ENCODE assay signal across 21 cellular contexts in genomic region chr12:131082795-131083194, GRCh38.
"Had no signal": no experiment of that assay in that cellular context is flagged by ENCODE, and none has a peak within 500 bp of the region (broad histone marks: within the 10 kb centered on the region; RNA-seq: fewer than 3 reads in every experiment).

No MANE protein-coding gene starts in this region.

- H3K36me3 ChIP-seq: WERI-Rb-1 had no signal

- H3K4me1 Mint-ChIP-seq: activated naive CD4-positive, alpha-beta T cell treated with anti-CD3 and anti-CD28 coated beads, Interleukin-2, amount 10 ng/mL, durations not matched to agents 7 days and 5 days; activated T-helper 17 cell treated with anti-CD3 and anti-CD28 coated beads, Interleukin-2, amount 50 U/mL, for 72 hours had no signal

- H3K4me3 ChIP-seq: sigmoid colon, smooth muscle cell, testis, upper lobe of left lung had no signal

- H3K4me3 Mint-ChIP-seq: activated CD8-positive, alpha-beta T cell treated with anti-CD3 and anti-CD28 coated beads, Interleukin-2, amount 10 ng/mL, durations not matched to agents 7 days and 5 days; activated naive CD4-positive, alpha-beta T cell treated with anti-CD3 and anti-CD28 coated beads, Interleukin-2, amount 10 ng/mL, durations not matched to agents 7 days and 5 days; activated T-cell treated with anti-CD3 and anti-CD28 coated beads, Interleukin-2, amount 50 U/mL, for 24 hours; activated T-helper 17 cell treated with anti-CD3 and anti-CD28 coated beads, Interleukin-2, amount 50 U/mL, for 72 hours; natural killer cell treated with Interleukin-12 subunit alpha and Interleukin-12 subunit beta and Interleukin-15 and Interleukin-18, amount 100 ng/mL, for 72 hours; T-helper 2 cell treated with Interferon-gamma antibody and Interleukin-4, amounts not matched to agents 5 μg/mL and 100 μg/mL, for 36 hours had no signal

- H3K27me3 ChIP-seq: sigmoid colon, testis, upper lobe of left lung had no signal

- H3K9me3 ChIP-seq: sigmoid colon, testis, upper lobe of left lung had no signal

- H3K27ac ChIP-seq: sigmoid colon, testis, upper lobe of left lung, WERI-Rb-1 had no signal

- H3K4me1 ChIP-seq: sigmoid colon, testis, upper lobe of left lung had no signal

- ATAC-seq: activated CD8-positive, alpha-beta T cell treated with anti-CD3 and anti-CD28 coated beads, Interleukin-2, amount 10 ng/mL, durations not matched to agents 7 days and 5 days; activated T-helper 17 cell treated with anti-CD3 and anti-CD28 coated beads, Interleukin-2, amount 50 U/mL, for 72 hours; natural killer cell treated with Interleukin-12 subunit alpha and Interleukin-12 subunit beta and Interleukin-15 and Interleukin-18, amount 100 ng/mL, for 72 hours had no signal

- H3K27me3 Mint-ChIP-seq: activated naive CD4-positive, alpha-beta T cell treated with anti-CD3 and anti-CD28 coated beads, Interleukin-2, amount 10 ng/mL, durations not matched to agents 7 days and 5 days had no signal

- H3K9me3 Mint-ChIP-seq: activated naive CD4-positive, alpha-beta T cell treated with anti-CD3 and anti-CD28 coated beads, Interleukin-2, amount 10 ng/mL, durations not matched to agents 7 days and 5 days; activated T-cell treated with anti-CD3 and anti-CD28 coated beads, Interleukin-2, amount 50 U/mL, for 24 hours; activated T-helper 17 cell treated with anti-CD3 and anti-CD28 coated beads, Interleukin-2, amount 50 U/mL, for 72 hours; natural killer cell treated with Interleukin-12 subunit alpha and Interleukin-12 subunit beta and Interleukin-15 and Interleukin-18, amount 100 ng/mL, for 72 hours; T-helper 2 cell treated with Interferon-gamma antibody and Interleukin-4, amounts not matched to agents 5 μg/mL and 100 μg/mL, for 36 hours had no signal

- H3K36me3 Mint-ChIP-seq: activated naive CD4-positive, alpha-beta T cell treated with anti-CD3 and anti-CD28 coated beads, Interleukin-2, amount 10 ng/mL, durations not matched to agents 7 days and 5 days; natural killer cell treated with Interleukin-12 subunit alpha and Interleukin-12 subunit beta and Interleukin-15 and Interleukin-18, amount 100 ng/mL, for 72 hours had no signal

- H3K27ac Mint-ChIP-seq: activated CD8-positive, alpha-beta T cell treated with anti-CD3 and anti-CD28 coated beads, Interleukin-2, amount 10 ng/mL, durations not matched to agents 7 days and 5 days; activated naive CD4-positive, alpha-beta T cell treated with anti-CD3 and anti-CD28 coated beads, Interleukin-2, amount 10 ng/mL, durations not matched to agents 7 days and 5 days; activated T-cell treated with anti-CD3 and anti-CD28 coated beads, Interleukin-2, amount 50 U/mL, for 24 hours; activated T-helper 17 cell treated with anti-CD3 and anti-CD28 coated beads, Interleukin-2, amount 50 U/mL, for 72 hours; natural killer cell treated with Interleukin-12 subunit alpha and Interleukin-12 subunit beta and Interleukin-15 and Interleukin-18, amount 100 ng/mL, for 72 hours; T-helper 2 cell treated with Interferon-gamma antibody and Interleukin-4, amounts not matched to agents 5 μg/mL and 100 μg/mL, for 36 hours had no signal

- DNase-seq: activated CD4-positive, alpha-beta T cell treated with anti-CD3 and anti-CD28 coated beads for 1 hour; activated CD4-positive, alpha-beta T cell treated with anti-CD3 and anti-CD28 coated beads, Interleukin-2, amount 50 U/mL, for 1 hour; activated CD8-positive, alpha-beta memory T cell treated with anti-CD3 and anti-CD28 coated beads, Interleukin-2, amount 50 U/mL, for 4 hours; activated CD8-positive, alpha-beta T cell treated with anti-CD3 and anti-CD28 coated beads, Interleukin-2, amount 10 ng/mL, durations not matched to agents 7 days and 5 days; activated naive CD4-positive, alpha-beta T cell treated with anti-CD3 and anti-CD28 coated beads, Interleukin-2, amount 10 ng/mL, durations not matched to agents 7 days and 5 days; activated T-cell treated with anti-CD3 and anti-CD28 coated beads, Interleukin-2, amount 50 U/mL, for 24 hours; effector CD8-positive, alpha-beta T cell; foreskin melanocyte; hippocampal formation; nucleus accumbens; sigmoid colon; SK-N-SH; stimulated activated CD4-positive, alpha-beta T cell treated with anti-CD3 and anti-CD28 coated beads, Interleukin-15, amount 100 ng/mL, for 24 hours; stimulated activated naive CD4-positive, alpha-beta T cell; upper lobe of left lung; WERI-Rb-1 had no signal

- H3K9ac ChIP-seq: SK-N-SH had no signal
